8 cellular contexts compared by ENCODE assay signal in genomic region chr6:28542440-28543293, GRCh38. TPM values are rescaled to one million over a fixed set of nuclear protein-coding genes. Genes with fewer than 3 reads are reported as not detected.
DNase-seq lines count a peak whose midpoint lies in the region; ATAC-seq and TF ChIP-seq lines count a peak whose summit lies in the region.

No MANE protein-coding gene starts in this region.

- H3K4me3 Mint-ChIP-seq in activated T-cell treated with anti-CD3 and anti-CD28 coated beads, Interleukin-2, amount 50 U/mL, for 24 hours: peak overlapping the region; percentile 69

- TF ChIP-seq CTCF in OCI-LY3 (IDR thresholded peaks at IDR 0.05; ENCODE audit: low read depth, low read length) (peak; percentile 33), fibroblast of the aortic adventitia (IDR thresholded peaks at IDR 0.05; ENCODE audit: insufficient read depth, low read length) (peak; percentile 35), parathyroid adenoma (IDR thresholded peaks at IDR 0.05) (peak; percentile 28)

- H3K27ac ChIP-seq in OCI-LY3 (ENCODE audit: low read length) (peak overlapping the region; percentile 42; the same call in 1 of the 2 replicates), parathyroid adenoma (no peak overlapping the region)

- H3K4me3 ChIP-seq in OCI-LY3 (ENCODE audit: low read length): peak overlapping the region; percentile 82
- peak overlapping the region; percentile 15 for H3K4me3 ChIP-seq in fibroblast of the aortic adventitia (ENCODE audit: low read depth, low read length)
- peak overlapping the region; percentile 64 for H3K4me3 ChIP-seq in parathyroid adenoma (ENCODE audit: low read depth, low read length)

- H3K9me3 ChIP-seq in OCI-LY3 (ENCODE audit: insufficient read depth, low read length) (no peaks in the 10 kb centered on the region), parathyroid adenoma (ENCODE audit: control insufficient read depth, low read length) (no peaks in the 10 kb centered on the region)

- peaks cover 8% of the 10 kb centered on the region for H3K9me3 Mint-ChIP-seq in activated T-cell treated with anti-CD3 and anti-CD28 coated beads, Interleukin-2, amount 50 U/mL, for 24 hours

- peaks cover 34% of the 10 kb centered on the region for H3K4me1 Mint-ChIP-seq in activated T-cell treated with anti-CD3 and anti-CD28 coated beads, Interleukin-2, amount 50 U/mL, for 24 hours (ENCODE audit: low read depth)

- H3K27me3 ChIP-seq in OCI-LY3 (ENCODE audit: low read depth, low read length) (no peaks in the 10 kb centered on the region), parathyroid adenoma (ENCODE audit: control insufficient read depth, insufficient read depth, low read length) (no peaks in the 10 kb centered on the region)

- H4K20me1 ChIP-seq in OCI-LY3 (ENCODE audit: insufficient read depth, low read length): no peaks in the 10 kb centered on the region

- DNase-seq in AG08396 (ENCODE audit: low spot score): peak; percentile 63
- peak; percentile 95 for DNase-seq in HT1080 (ENCODE audit: low read depth)
- peak; percentile 69 for DNase-seq in activated T-cell treated with anti-CD3 and anti-CD28 coated beads, Interleukin-2, amount 50 U/mL, for 24 hours
- DNase-seq in fibroblast of the aortic adventitia (ENCODE audit: low read depth): peak; percentile 91
- no peak for DNase-seq in NCI-H2029 treated with DMSO at 0.1 percent for 48 hours (lab: John Stamatoyannopoulos, UW)

- H2AFZ ChIP-seq in OCI-LY3 (ENCODE audit: low read depth, low read length) (peak overlapping the region; percentile 98; the same call in 1 of the 2 replicates), parathyroid adenoma (peak overlapping the region; percentile 58)

- peak; percentile 76 for ATAC-seq in GM18868 (IDR thresholded peaks at IDR 0.05; ENCODE audit: unreplicated experiment)

- H3K9ac ChIP-seq in OCI-LY3 (ENCODE audit: low read length) (peak overlapping the region; percentile 69), parathyroid adenoma (no peak overlapping the region)

- H3K36me3 Mint-ChIP-seq in activated T-cell treated with anti-CD3 and anti-CD28 coated beads, Interleukin-2, amount 50 U/mL, for 24 hours (ENCODE audit: low read depth): no peaks in the 10 kb centered on the region

- H3K79me2 ChIP-seq in OCI-LY3 (ENCODE audit: low read length) (no peaks in the 10 kb centered on the region), parathyroid adenoma (no peaks in the 10 kb centered on the region)

- peaks cover 79% of the 10 kb centered on the region for H3K27me3 Mint-ChIP-seq in activated T-cell treated with anti-CD3 and anti-CD28 coated beads, Interleukin-2, amount 50 U/mL, for 24 hours

- H3K36me3 ChIP-seq in OCI-LY3 (replicated peaks; ENCODE audit: low read depth, low read length): no peaks in the 10 kb centered on the region
- no peaks in the 10 kb centered on the region for H3K36me3 ChIP-seq in parathyroid adenoma (ENCODE audit: control insufficient read depth, insufficient read depth, low read length)

- H3K4me1 ChIP-seq in OCI-LY3 (ENCODE audit: low read length): peaks cover 11% of the 10 kb centered on the region; the same call in 1 of the 2 replicates
- H3K4me1 ChIP-seq in parathyroid adenoma: no peaks in the 10 kb centered on the region

- peak overlapping the region; percentile 87 for H3K27ac Mint-ChIP-seq in activated T-cell treated with anti-CD3 and anti-CD28 coated beads, Interleukin-2, amount 50 U/mL, for 24 hours

- peak overlapping the region; percentile 98 for H3K4me2 ChIP-seq in OCI-LY3 (ENCODE audit: low read length)
- peak overlapping the region; percentile 92 for H3K4me2 ChIP-seq in parathyroid adenoma (ENCODE audit: low read length)

RNA-seq across cellular contexts. Expression of gene GPX5, which starts 17.0 kb away (rescaled TPM):
- total RNA-seq in HT1080 (2014; rRNA removed; shearing (Covaris generic)): not detected in 2 replicates
- polyA plus RNA-seq in HT1080 (2015; cell fraction: cytosol; rRNA removed): not detected in 2 replicates
- not detected in 2 replicates for polyA plus RNA-seq in HT1080 (2015; cell fraction: nucleus; rRNA removed)
- total RNA-seq in fibroblast of the aortic adventitia (ENCODE audit: low replicate concordance): not detected in 2 replicates

RNA-seq across cellular contexts. Expression of gene GPX6, which starts 27.1 kb away (rescaled TPM):
- not detected in 2 replicates for total RNA-seq in HT1080 (2014; rRNA removed; shearing (Covaris generic))
- polyA plus RNA-seq in HT1080 (2015; cell fraction: cytosol; rRNA removed): not detected in 2 replicates
- polyA plus RNA-seq in HT1080 (2015; cell fraction: nucleus; rRNA removed): not detected in 2 replicates
- not detected in 2 replicates for total RNA-seq in fibroblast of the aortic adventitia (ENCODE audit: low replicate concordance)

Comparison
In these comparisons a context has a peak if more than half of its experiments do, and no peak if none do; other contexts are left out.
1. H3K4me3 ChIP-seq: peak in every context shown above with its lines; median percentile 82 in OCI-LY3; 64 in parathyroid adenoma; 15 in fibroblast of the aortic adventitia.